In the genomic region with DNA sequence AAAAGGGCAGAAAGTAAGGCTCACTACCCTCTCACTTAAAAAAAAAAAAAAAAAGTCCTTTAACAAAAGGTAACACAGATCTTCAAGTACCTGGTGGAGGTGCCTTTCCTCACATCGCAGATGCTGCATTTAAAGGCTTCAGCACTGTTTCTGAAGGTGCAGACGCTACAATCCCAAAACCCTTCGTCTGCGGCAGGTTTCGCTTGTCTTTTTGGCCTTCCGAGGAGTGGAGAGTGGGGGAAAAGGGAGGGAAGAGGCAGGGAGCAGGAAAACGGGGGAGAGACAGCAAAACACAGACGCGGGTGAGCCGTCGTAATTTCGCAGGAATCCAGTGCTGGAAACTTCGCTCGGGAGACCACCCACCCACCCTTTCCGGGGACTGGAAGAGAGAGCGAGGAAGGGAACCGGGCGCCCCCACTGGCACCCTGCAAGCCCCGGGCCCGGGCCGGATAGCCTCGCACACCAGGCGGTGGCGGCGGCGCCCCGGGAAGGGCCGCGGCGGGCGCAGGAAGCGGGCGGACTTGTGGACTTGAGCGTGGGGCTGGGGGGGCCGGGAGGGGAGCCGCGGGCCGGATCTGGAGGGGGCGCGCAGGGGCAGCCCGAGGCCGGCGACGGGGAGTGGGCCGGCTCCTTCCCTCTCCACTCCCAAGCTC, we compare ENCODE assay signal across 1 cellular context.
TF ChIP-seq lines count a peak whose summit lies in the region.

A gene (minus strand): TSS at position 216 of the 653 bp plus-strand sequence.

TF ChIP-seq in H1, 55 proteins besides CTCF, POLR2A, EP300 and RAD21 (continued from another document):
- TF ChIP-seq, protein P1, sequence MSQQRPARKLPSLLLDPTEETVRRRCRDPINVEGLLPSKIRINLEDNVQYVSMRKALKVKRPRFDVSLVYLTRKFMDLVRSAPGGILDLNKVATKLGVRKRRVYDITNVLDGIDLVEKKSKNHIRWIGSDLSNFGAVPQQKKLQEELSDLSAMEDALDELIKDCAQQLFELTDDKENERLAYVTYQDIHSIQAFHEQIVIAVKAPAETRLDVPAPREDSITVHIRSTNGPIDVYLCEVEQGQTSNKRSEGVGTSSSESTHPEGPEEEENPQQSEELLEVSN (IDR thresholded peaks at IDR 0.05): peak; percentile 61; the same call in 1 of the 2 replicates
